In genomic region chr2:32442020-32442467, GRCh38 we compare ENCODE assay signal across 1 cellular context.
TF ChIP-seq lines count a peak whose summit lies in the region.

No MANE protein-coding gene starts in this region.

TF ChIP-seq in HepG2, 621 proteins besides CTCF, POLR2A, EP300 and RAD21 (continued from another document and continues in another):
- no peak for TF ChIP-seq ZBTB46 (CRISPR knock-in tag; IDR thresholded peaks at IDR 0.05; ENCODE audit: borderline replicate concordance)
- no peak for TF ChIP-seq ZNF619 (CRISPR knock-in tag; IDR thresholded peaks at IDR 0.05)
- TF ChIP-seq CBX1 (IDR thresholded peaks at IDR 0.05; ENCODE audit: low read depth) = no peak
- no peak for TF ChIP-seq ZBTB21 (CRISPR knock-in tag; IDR thresholded peaks at IDR 0.05)
- TF ChIP-seq ZNF432 (CRISPR knock-in tag; IDR thresholded peaks at IDR 0.05; ENCODE audit: borderline replicate concordance) = no peak
- TF ChIP-seq ZBTB2 (CRISPR knock-in tag; IDR thresholded peaks at IDR 0.05; ENCODE audit: low read depth) = no peak
- TF ChIP-seq SALL2 (CRISPR knock-in tag; IDR thresholded peaks at IDR 0.05) = no peak
- 0 out of 2 replicates have a peak, but pooled peaks have one; percentile 68 for TF ChIP-seq ZFP36L1 (CRISPR knock-in tag; IDR thresholded peaks at IDR 0.05)
- no peak for TF ChIP-seq HNF4G (IDR thresholded peaks at IDR 0.05; ENCODE audit: borderline replicate concordance, low read depth, low read length)
- no peak for TF ChIP-seq HNF4G (CRISPR knock-in tag; IDR thresholded peaks at IDR 0.05; ENCODE audit: borderline replicate concordance, low read depth)
- TF ChIP-seq ATF6 (CRISPR knock-in tag; conservative IDR thresholded peaks at IDR 0.05) = no peak
- TF ChIP-seq JUN (CRISPR knock-in tag; IDR thresholded peaks at IDR 0.05) = no peak
- TF ChIP-seq IKZF1 (IDR thresholded peaks at IDR 0.05) = no peak
- no peak for TF ChIP-seq ZBTB26 (CRISPR knock-in tag; IDR thresholded peaks at IDR 0.05; ENCODE audit: borderline replicate concordance)
- TF ChIP-seq ARID3A (IDR thresholded peaks at IDR 0.05; ENCODE audit: low read depth, low read length) = peak; percentile 94
- peak; percentile 96 for TF ChIP-seq ZNF317 (CRISPR knock-in tag; IDR thresholded peaks at IDR 0.05)
- TF ChIP-seq BCL6 (CRISPR knock-in tag; IDR thresholded peaks at IDR 0.05) = peak; percentile 34; the same call in 1 of the 2 replicates
- TF ChIP-seq FOXP4 (CRISPR knock-in tag; IDR thresholded peaks at IDR 0.05) = peak; percentile 83
- no peak for TF ChIP-seq ISX (CRISPR knock-in tag; conservative IDR thresholded peaks at IDR 0.05)
- no peak for TF ChIP-seq ZNF550 (CRISPR knock-in tag; IDR thresholded peaks at IDR 0.05; ENCODE audit: borderline replicate concordance)
- TF ChIP-seq SP2 (CRISPR knock-in tag; IDR thresholded peaks at IDR 0.05) = no peak
- no peak for TF ChIP-seq ZNF207 (IDR thresholded peaks at IDR 0.05; ENCODE audit: borderline replicate concordance)
- TF ChIP-seq NCOA5 (CRISPR knock-in tag; IDR thresholded peaks at IDR 0.05) = no peak
- TF ChIP-seq POLR2G (IDR thresholded peaks at IDR 0.05; ENCODE audit: low read depth, low read length) = peak; percentile 50
- TF ChIP-seq PPARG (CRISPR knock-in tag; conservative IDR thresholded peaks at IDR 0.05) = peak; percentile 40; the same call in 1 of the 2 replicates
- TF ChIP-seq GTF3A (CRISPR knock-in tag; conservative IDR thresholded peaks at IDR 0.05) = no peak
- peak in 1 of 2 experiments; percentile 15; a peak in 1 of 4 replicates for TF ChIP-seq MAFK (conservative IDR thresholded peaks at IDR 0.05 in 1 of 2, IDR thresholded peaks at IDR 0.05 in 1 of 2; ENCODE audit: low read length in 2 of 2)
- 0 out of 2 replicates have a peak, but pooled peaks have one; percentile 8 for TF ChIP-seq STAG1 (CRISPR knock-in tag; IDR thresholded peaks at IDR 0.05)
- TF ChIP-seq MBD4 (IDR thresholded peaks at IDR 0.05; ENCODE audit: borderline replicate concordance, low read length) = 0 out of 2 replicates have a peak, but pooled peaks have one; percentile 72
- TF ChIP-seq KDM5A (IDR thresholded peaks at IDR 0.05; ENCODE audit: borderline replicate concordance, low read length) = no peak
- TF ChIP-seq KDM2A (CRISPR knock-in tag; IDR thresholded peaks at IDR 0.05; ENCODE audit: borderline replicate concordance, low read depth) = no peak
- peak; percentile 32; the same call in 1 of the 2 replicates for TF ChIP-seq MAFF (IDR thresholded peaks at IDR 0.05; ENCODE audit: low read depth, low read length)
- TF ChIP-seq CHD2 (IDR thresholded peaks at IDR 0.05; ENCODE audit: low read depth, low read length) = no peak
- no peak for TF ChIP-seq ARNT (IDR thresholded peaks at IDR 0.05)
- no peak for TF ChIP-seq ZNF589 (CRISPR knock-in tag; conservative IDR thresholded peaks at IDR 0.05)
- no peak for TF ChIP-seq THRA (CRISPR knock-in tag; IDR thresholded peaks at IDR 0.05; ENCODE audit: borderline replicate concordance)
- TF ChIP-seq ZFX (CRISPR knock-in tag; IDR thresholded peaks at IDR 0.05; ENCODE audit: low read depth) = no peak
- TF ChIP-seq TEAD3 (CRISPR knock-in tag; optimal IDR thresholded peaks at IDR 0.05; ENCODE audit: borderline replicate concordance) = peak; percentile 22
- TF ChIP-seq ERF (CRISPR knock-in tag; IDR thresholded peaks at IDR 0.05) = no peak
- no peak for TF ChIP-seq NCOA1 (CRISPR knock-in tag; IDR thresholded peaks at IDR 0.05)
- TF ChIP-seq ZNF878 (CRISPR knock-in tag; IDR thresholded peaks at IDR 0.05) = peak; percentile 66; the same call in 1 of the 2 replicates
- no peak for TF ChIP-seq TOPORS (CRISPR knock-in tag; IDR thresholded peaks at IDR 0.05)
- TF ChIP-seq HDAC1 (CRISPR knock-in tag; IDR thresholded peaks at IDR 0.05) = peak; percentile 46; the same call in 1 of the 2 replicates
- peak; percentile 51; the same call in 1 of the 2 replicates for TF ChIP-seq ZNF331 (CRISPR knock-in tag; IDR thresholded peaks at IDR 0.05)
- peak; percentile 33; the same call in 1 of the 2 replicates for TF ChIP-seq KDM6A (CRISPR knock-in tag; IDR thresholded peaks at IDR 0.05; ENCODE audit: low read depth)
- no peak for TF ChIP-seq ZNF557 (CRISPR knock-in tag; IDR thresholded peaks at IDR 0.05)
- TF ChIP-seq NFIC (IDR thresholded peaks at IDR 0.05; ENCODE audit: low read length) = peak; percentile 16; the same call in 1 of the 2 replicates
- no peak for TF ChIP-seq ZNF816 (CRISPR knock-in tag; IDR thresholded peaks at IDR 0.05; ENCODE audit: borderline replicate concordance)
- TF ChIP-seq ZNF746 (CRISPR knock-in tag; IDR thresholded peaks at IDR 0.05) = no peak
- TF ChIP-seq SALL1 (CRISPR knock-in tag; IDR thresholded peaks at IDR 0.05) = peak; percentile 53; the same call in 1 of the 2 replicates
- no peak for TF ChIP-seq ZSCAN5A (CRISPR knock-in tag; IDR thresholded peaks at IDR 0.05; ENCODE audit: borderline replicate concordance)
- no peak for TF ChIP-seq EZH2 (conservative IDR thresholded peaks at IDR 0.05; ENCODE audit: low read depth, low read length)
- no peak for TF ChIP-seq KDM3A (CRISPR knock-in tag; IDR thresholded peaks at IDR 0.05; ENCODE audit: low read depth)
- no peak for TF ChIP-seq ZBTB49 (CRISPR knock-in tag; IDR thresholded peaks at IDR 0.05; ENCODE audit: borderline replicate concordance)
- TF ChIP-seq ZNF777 (CRISPR knock-in tag; IDR thresholded peaks at IDR 0.05) = no peak
- peak; percentile 59; the same call in 1 of the 2 replicates for TF ChIP-seq HNRNPUL1 (IDR thresholded peaks at IDR 0.05; ENCODE audit: low read depth, low read length)
